ENCODE assay signal across 10 cellular contexts in genomic region chr11:117977612-117978264, GRCh38. TPM values are rescaled to one million over a fixed set of nuclear protein-coding genes. Genes with fewer than 3 reads are reported as not detected.
DNase-seq lines count a peak whose midpoint lies in the region; ATAC-seq and TF ChIP-seq lines count a peak whose summit lies in the region.
"Not testable (repeated sequence)": the region's sequence is repeated elsewhere in the genome, so short reads cannot be mapped to it uniquely, and the experiment has no call there.
"Had no signal": no experiment of that assay in that cellular context is flagged by ENCODE, and none has a peak within 500 bp of the region (broad histone marks: within the 10 kb centered on the region; RNA-seq: fewer than 3 reads in every experiment).

No MANE protein-coding gene starts in this region.

- POLR2A ChIA-PET in activated CD4-positive, alpha-beta T cell treated with anti-CD3 and anti-CD28 coated beads, Interleukin-2, amount 10 ng/mL, durations not matched to agents 7 days and 5 days (lab: Charles Lee): interaction anchor here (0.8 kb wide), 1 partner anchor 150 kb away, joined by 3 read pairs; no protein-coding TSS in a partner anchor
- POLR2A ChIA-PET in activated naive CD8-positive, alpha-beta T cell treated with anti-CD3 and anti-CD28 coated beads, Interleukin-2, amount 10 ng/mL, durations not matched to agents 7 days and 5 days (lab: Charles Lee): interaction anchor here (0.6 to 32.4 kb wide), 11 partner anchors 10 to 432 kb away, joined by 3 to 608 read pairs (median 5); partner anchors contain the start of genes FXYD2 and IL10RA

- TF ChIP-seq POLR2A in spleen (IDR thresholded peaks at IDR 0.05): not testable (repeated sequence)

- not testable (repeated sequence) for DNase-seq in CD4-positive, CD25-positive, alpha-beta regulatory T cell; activated CD4-positive, alpha-beta T cell treated with anti-CD3 and anti-CD28 coated beads, Interleukin-2, amount 10 ng/mL, durations not matched to agents 7 days and 5 days; activated naive CD8-positive, alpha-beta T cell treated with anti-CD3 and anti-CD28 coated beads, Interleukin-2, amount 10 ng/mL, durations not matched to agents 7 days and 5 days
- DNase-seq in Jurkat, Clone E6-1 (ENCODE audit: low read depth, low spot score): peak; percentile 58
- peak in 1 of 2 donors; percentile 30 for DNase-seq in activated T-cell treated with anti-CD3 and anti-CD28 coated beads, Interleukin-2, amount 50 U/mL, for 72 hours
- DNase-seq in mucosa of gallbladder (ENCODE audit: low spot score): peak; percentile 6
- peak; percentile 38 for DNase-seq in spleen

- H3K4me3 Mint-ChIP-seq in CD4-positive, CD25-positive, alpha-beta regulatory T cell: peak overlapping the region in 3 of 4 donors; percentile 62 to 81 (median 79)
- peak overlapping the region; percentile 10 for H3K4me3 Mint-ChIP-seq in activated CD4-positive, alpha-beta T cell treated with anti-CD3 and anti-CD28 coated beads, Interleukin-2, amount 10 ng/mL, durations not matched to agents 7 days and 5 days
- H3K4me3 Mint-ChIP-seq in activated T-cell treated with anti-CD3 and anti-CD28 coated beads, Interleukin-2, amount 50 U/mL, for 72 hours: peak overlapping the region; percentile 81
- H3K4me3 Mint-ChIP-seq in activated naive CD8-positive, alpha-beta T cell treated with anti-CD3 and anti-CD28 coated beads, Interleukin-2, amount 10 ng/mL, durations not matched to agents 7 days and 5 days: peak overlapping the region; percentile 74

- peaks cover 22% of the 10 kb centered on the region for H3K36me3 Mint-ChIP-seq in CD4-positive, CD25-positive, alpha-beta regulatory T cell
- peaks cover 39% of the 10 kb centered on the region for H3K36me3 Mint-ChIP-seq in activated CD4-positive, alpha-beta T cell treated with anti-CD3 and anti-CD28 coated beads, Interleukin-2, amount 10 ng/mL, durations not matched to agents 7 days and 5 days (ENCODE audit: low read depth)
- not testable (repeated sequence) for H3K36me3 Mint-ChIP-seq in activated T-cell treated with anti-CD3 and anti-CD28 coated beads, Interleukin-2, amount 50 U/mL, for 72 hours (ENCODE audit: insufficient read depth in 2 of 2)
- peaks cover 45% of the 10 kb centered on the region for H3K36me3 Mint-ChIP-seq in activated naive CD8-positive, alpha-beta T cell treated with anti-CD3 and anti-CD28 coated beads, Interleukin-2, amount 10 ng/mL, durations not matched to agents 7 days and 5 days

- not testable (repeated sequence) for ATAC-seq in CD4-positive, CD25-positive, alpha-beta regulatory T cell (ENCODE audit: low read depth in 2 of 2); activated T-cell treated with anti-CD3 and anti-CD28 coated beads, Interleukin-2, amount 50 U/mL, for 72 hours (replicated peaks in 1 of 2); activated naive CD8-positive, alpha-beta T cell treated with anti-CD3 and anti-CD28 coated beads, Interleukin-2, amount 10 ng/mL, durations not matched to agents 7 days and 5 days (ENCODE audit: low read depth)

- not testable (repeated sequence) for H3K27me3 ChIP-seq in CD4-positive, CD25-positive, alpha-beta regulatory T cell (ENCODE audit: control insufficient read depth, insufficient read depth, low read length); spleen (replicated peaks in 1 of 7)

- WGBS in spleen, 5 donors: 71 to 83% (median 80%) methylated on average over 23 of the region's 23 CpGs

- not testable (repeated sequence) for H3K9me3 ChIP-seq in CD4-positive, CD25-positive, alpha-beta regulatory T cell (ENCODE audit: control insufficient read depth in 2 of 2, low read length in 2 of 2); spleen

- not testable (repeated sequence) for TF ChIP-seq CTCF in spleen (IDR thresholded peaks at IDR 0.05 in 8 of 11, conservative IDR thresholded peaks at IDR 0.05 in 3 of 11)

- not testable (repeated sequence) for H3K27me3 Mint-ChIP-seq in CD4-positive, CD25-positive, alpha-beta regulatory T cell; activated CD4-positive, alpha-beta T cell treated with anti-CD3 and anti-CD28 coated beads, Interleukin-2, amount 10 ng/mL, durations not matched to agents 7 days and 5 days; activated T-cell treated with anti-CD3 and anti-CD28 coated beads, Interleukin-2, amount 50 U/mL, for 72 hours (ENCODE audit: low read depth); activated naive CD8-positive, alpha-beta T cell treated with anti-CD3 and anti-CD28 coated beads, Interleukin-2, amount 10 ng/mL, durations not matched to agents 7 days and 5 days

- peaks cover 63% of the 10 kb centered on the region for H3K4me1 ChIP-seq in CD4-positive, CD25-positive, alpha-beta regulatory T cell (ENCODE audit: control insufficient read depth, insufficient read depth, low read length, poor library complexity, severe bottlenecking)
- H3K4me1 ChIP-seq in spleen: peaks cover 9 to 86% (median 48%) of the 10 kb centered on the region in 6 donors

- H3K4me3 ChIP-seq in CD4-positive, CD25-positive, alpha-beta regulatory T cell (ENCODE audit: low read depth, low read length); Jurkat, Clone E6-1 (ENCODE audit: low read length); spleen: not testable (repeated sequence)

- intact Hi-C loops in spleen (cut with DNase I; ENCODE audit: low total_unique reads): not testable (repeated sequence)

- H3K27ac ChIP-seq in CD4-positive, CD25-positive, alpha-beta regulatory T cell (ENCODE audit: insufficient read depth, low read length, poor library complexity, severe bottlenecking): not testable (repeated sequence)
- peak overlapping the region in 4 of 8 donors; percentile 32 to 54 (median 40) for H3K27ac ChIP-seq in spleen

- H3K36me3 ChIP-seq in CD4-positive, CD25-positive, alpha-beta regulatory T cell (ENCODE audit: control insufficient read depth, insufficient read depth, low read length); spleen: not testable (repeated sequence)

- H3K9me3 Mint-ChIP-seq in CD4-positive, CD25-positive, alpha-beta regulatory T cell; activated T-cell treated with anti-CD3 and anti-CD28 coated beads, Interleukin-2, amount 50 U/mL, for 72 hours; activated naive CD8-positive, alpha-beta T cell treated with anti-CD3 and anti-CD28 coated beads, Interleukin-2, amount 10 ng/mL, durations not matched to agents 7 days and 5 days: not testable (repeated sequence)
- peaks cover 13% of the 10 kb centered on the region for H3K9me3 Mint-ChIP-seq in activated CD4-positive, alpha-beta T cell treated with anti-CD3 and anti-CD28 coated beads, Interleukin-2, amount 10 ng/mL, durations not matched to agents 7 days and 5 days

- peaks cover 31 to 85% (median 59%) of the 10 kb centered on the region in 4 donors for H3K4me1 Mint-ChIP-seq in CD4-positive, CD25-positive, alpha-beta regulatory T cell
- H3K4me1 Mint-ChIP-seq in activated CD4-positive, alpha-beta T cell treated with anti-CD3 and anti-CD28 coated beads, Interleukin-2, amount 10 ng/mL, durations not matched to agents 7 days and 5 days: peaks cover 65% of the 10 kb centered on the region
- H3K4me1 Mint-ChIP-seq in activated T-cell treated with anti-CD3 and anti-CD28 coated beads, Interleukin-2, amount 50 U/mL, for 72 hours (ENCODE audit: low read depth): peaks cover 86% of the 10 kb centered on the region
- peaks cover 65% of the 10 kb centered on the region for H3K4me1 Mint-ChIP-seq in activated naive CD8-positive, alpha-beta T cell treated with anti-CD3 and anti-CD28 coated beads, Interleukin-2, amount 10 ng/mL, durations not matched to agents 7 days and 5 days

- CTCF ChIA-PET in activated CD4-positive, alpha-beta T cell treated with anti-CD3 and anti-CD28 coated beads, Interleukin-2, amount 10 ng/mL, durations not matched to agents 7 days and 5 days (lab: Charles Lee): interaction anchor here (1.0 to 3.1 kb wide), 6 partner anchors 10 to 57 kb away, joined by 3 to 11 read pairs (median 3); no protein-coding TSS in a partner anchor

- peak overlapping the region; percentile 90 to 94 (median 93) for H3K27ac Mint-ChIP-seq in CD4-positive, CD25-positive, alpha-beta regulatory T cell
- H3K27ac Mint-ChIP-seq in activated CD4-positive, alpha-beta T cell treated with anti-CD3 and anti-CD28 coated beads, Interleukin-2, amount 10 ng/mL, durations not matched to agents 7 days and 5 days: peak overlapping the region; percentile 82
- H3K27ac Mint-ChIP-seq in activated T-cell treated with anti-CD3 and anti-CD28 coated beads, Interleukin-2, amount 50 U/mL, for 72 hours: peak overlapping the region; percentile 76
- H3K27ac Mint-ChIP-seq in activated naive CD8-positive, alpha-beta T cell treated with anti-CD3 and anti-CD28 coated beads, Interleukin-2, amount 10 ng/mL, durations not matched to agents 7 days and 5 days: peak overlapping the region; percentile 91

RNA-seq across cellular contexts. Expression of gene IL10RA, which starts 8.5 kb away (rescaled TPM):
- 661 TPM for total RNA-seq in CD4-positive, CD25-positive, alpha-beta regulatory T cell
- polyA plus RNA-seq in CD4-positive, CD25-positive, alpha-beta regulatory T cell: 100 to 1,000 TPM; 572 to 666 (median 631) TPM
- 0.88 TPM for polyA plus RNA-seq in Jurkat, Clone E6-1 (2012; ENCODE audit: insufficient read depth, insufficient read length)
- 100 to 1,000 TPM; 161 to 187 TPM for total RNA-seq in activated CD4-positive, alpha-beta T cell treated with anti-CD3 and anti-CD28 coated beads, Interleukin-2, amount 10 ng/mL, durations not matched to agents 7 days and 5 days
- 100 to 1,000 TPM in 1 of 2 donors, 10 to 100 TPM in 1; 79.6 to 123 TPM for total RNA-seq in activated T-cell treated with anti-CD3 and anti-CD28 coated beads, Interleukin-2, amount 50 U/mL, for 72 hours
- total RNA-seq in activated naive CD8-positive, alpha-beta T cell treated with anti-CD3 and anti-CD28 coated beads, Interleukin-2, amount 10 ng/mL, durations not matched to agents 7 days and 5 days: 100 to 1,000 TPM; 304 TPM
- total RNA-seq in mucosa of gallbladder (29.3 TPM), spleen (100 to 1,000 TPM; 114 to 239 (median 171) TPM)
- 10 to 100 TPM; 32.9 to 39.4 (median 38.3) TPM for polyA plus RNA-seq in spleen
- total RNA-seq: H9 had no signal

RNA-seq across cellular contexts. Expression of gene TMPRSS13, which starts 48.5 kb away (rescaled TPM):
- 3.4 TPM for total RNA-seq in CD4-positive, CD25-positive, alpha-beta regulatory T cell
- polyA plus RNA-seq in CD4-positive, CD25-positive, alpha-beta regulatory T cell: 1 to 10 TPM in 2 of 4 donors, under 1 TPM in 2; 0.57 to 1.4 (median 1.1) TPM
- not detected for polyA plus RNA-seq in Jurkat, Clone E6-1 (2012; ENCODE audit: insufficient read depth, insufficient read length)
- 1 to 10 TPM; 1.4 to 1.5 TPM for total RNA-seq in activated CD4-positive, alpha-beta T cell treated with anti-CD3 and anti-CD28 coated beads, Interleukin-2, amount 10 ng/mL, durations not matched to agents 7 days and 5 days
- total RNA-seq in activated T-cell treated with anti-CD3 and anti-CD28 coated beads, Interleukin-2, amount 50 U/mL, for 72 hours: 1 to 10 TPM; 3.0 to 3.2 TPM
- total RNA-seq in activated naive CD8-positive, alpha-beta T cell treated with anti-CD3 and anti-CD28 coated beads, Interleukin-2, amount 10 ng/mL, durations not matched to agents 7 days and 5 days: 1 to 10 TPM; 2.7 to 5.0 TPM
- total RNA-seq in mucosa of gallbladder (0.63 TPM), spleen (1 to 10 TPM in 6 of 7 donors, under 1 TPM in 1; 0.95 to 2.2 (median 1.7) TPM)
- 1 to 10 TPM; 1.3 to 1.9 (median 1.5) TPM for polyA plus RNA-seq in spleen
- total RNA-seq: NCI-H460 had no signal
- polyA plus RNA-seq: A549 had no signal

Comparison
In these comparisons a context has a peak if more than half of its experiments do, and no peak if none do; other contexts are left out.
1. H3K4me3 Mint-ChIP-seq: peak in every context shown above with its lines; median percentile 81 in activated T-cell treated with anti-CD3 and anti-CD28 coated beads, Interleukin-2, amount 50 U/mL, for 72 hours; 79 in CD4-positive, CD25-positive, alpha-beta regulatory T cell; 74 in activated naive CD8-positive, alpha-beta T cell treated with anti-CD3 and anti-CD28 coated beads, Interleukin-2, amount 10 ng/mL, durations not matched to agents 7 days and 5 days; 10 in activated CD4-positive, alpha-beta T cell treated with anti-CD3 and anti-CD28 coated beads, Interleukin-2, amount 10 ng/mL, durations not matched to agents 7 days and 5 days.